ENCODE assay signal across 20 cellular contexts in the genomic region with DNA sequence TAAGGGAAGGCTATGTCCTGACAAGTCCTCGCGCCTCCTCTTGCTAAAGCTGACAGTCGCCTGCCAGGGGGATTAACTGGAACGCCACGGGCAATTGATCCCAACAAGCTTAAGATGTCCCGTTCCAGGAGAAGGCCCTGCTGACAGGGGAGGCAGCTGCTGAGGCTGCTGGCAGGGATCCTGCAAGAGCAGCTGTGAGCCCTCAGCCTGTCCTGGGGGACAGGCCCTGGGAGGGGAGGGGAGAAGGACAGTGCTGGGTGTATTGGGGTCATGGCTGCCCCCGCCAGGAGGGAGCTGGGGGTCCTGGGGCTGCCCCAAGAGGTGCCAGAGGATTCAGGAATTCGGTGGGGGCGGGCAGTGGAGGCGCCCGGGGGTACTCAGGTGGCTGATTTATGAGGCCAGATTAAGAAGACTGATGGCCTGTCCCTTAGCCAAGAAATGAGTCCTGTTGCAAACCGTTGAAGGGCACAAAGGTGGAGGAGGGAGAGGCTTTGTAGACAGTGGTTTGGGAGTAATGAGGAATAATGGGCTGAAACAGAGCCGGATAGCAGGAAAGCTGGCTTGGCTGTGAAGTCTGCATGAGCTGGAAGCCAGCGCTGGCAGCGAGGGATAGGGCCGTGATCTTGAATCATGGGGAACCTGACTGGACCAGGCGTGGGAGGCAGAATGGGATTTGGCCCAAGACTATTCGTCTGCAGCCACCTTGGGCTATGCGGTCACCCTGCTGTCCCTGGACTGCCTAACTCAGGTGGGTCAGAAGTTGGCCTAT.
DNase-seq lines count a peak whose midpoint lies in the region; ATAC-seq and TF ChIP-seq lines count a peak whose summit lies in the region.
"Had no signal": no experiment of that assay in that cellular context is flagged by ENCODE, and none has a peak within 500 bp of the region (broad histone marks: within the 10 kb centered on the region; RNA-seq: fewer than 3 reads in every experiment).

No MANE protein-coding gene starts in this region.

- no TSS peak for BruUV-seq in PC-9 (replicated peaks; lab: Mats Ljungman, UMichigan)

- peak overlapping the region; percentile 15 for H3K27ac Mint-ChIP-seq in neural progenitor cell
- H3K27ac Mint-ChIP-seq in naive thymus-derived CD8-positive, alpha-beta T cell, result no peak overlapping the region
- H3K27ac Mint-ChIP-seq: activated naive CD4-positive, alpha-beta T cell treated with anti-CD3 and anti-CD28 coated beads, Interleukin-2, amount 50 U/mL, for 24 hours; CD4-positive, CD25-positive, alpha-beta regulatory T cell had no signal

- H3K4me3 ChIP-seq in fibroblast of lung (replicated peaks in 1 of 4; ENCODE audit: control extremely low read depth in 1 of 4, insufficient read depth in 1 of 4, low read depth in 3 of 4, low read length in 4 of 4) (no peak overlapping the region), neural progenitor cell (no peak overlapping the region), PC-9 (no peak overlapping the region)
- H3K4me3 ChIP-seq: A549, GM12878, HAP-1, lower lobe of right lung, sigmoid colon had no signal

- peak overlapping the region; percentile 53 for H3K4me3 Mint-ChIP-seq in neural progenitor cell
- peak overlapping the region in 1 of 10 donors; percentile 39 for H3K4me3 Mint-ChIP-seq in naive thymus-derived CD8-positive, alpha-beta T cell
- H3K4me3 Mint-ChIP-seq: activated naive CD4-positive, alpha-beta T cell treated with anti-CD3 and anti-CD28 coated beads, Interleukin-2, amount 50 U/mL, for 24 hours; CD4-positive, CD25-positive, alpha-beta regulatory T cell; neural crest cell had no signal

- H3K27me3 ChIP-seq in fibroblast of lung (ENCODE audit: control insufficient read depth, insufficient read depth, low read length) (no peaks in the 10 kb centered on the region), neural progenitor cell (peaks cover 14% of the 10 kb centered on the region), PC-9 (ENCODE audit: insufficient read depth, low read depth) (peaks cover 70% of the 10 kb centered on the region)

- H3K9me3 ChIP-seq in fibroblast of lung (ENCODE audit: control insufficient read depth, insufficient read depth, low read depth, low read length) (no peaks in the 10 kb centered on the region), neural progenitor cell (ENCODE audit: low read depth) (no peaks in the 10 kb centered on the region), PC-9 (ENCODE audit: insufficient read depth, low read depth) (no peaks in the 10 kb centered on the region)
- H3K9me3 ChIP-seq: A549, HAP-1, lower lobe of right lung, sigmoid colon had no signal

- intact Hi-C loops in Right ventricle myocardium inferior (cut with DNase I), result no loop called here
- intact Hi-C loops in cardiac septum (cut with DNase I), result no loop called here
- intact Hi-C loops in PC-9 (cut with micrococcal nuclease; ENCODE audit: unreplicated experiment), result no loop called here

- H3K9me3 Mint-ChIP-seq in neural progenitor cell, result peaks cover 2% of the 10 kb centered on the region
- H3K9me3 Mint-ChIP-seq in naive thymus-derived CD8-positive, alpha-beta T cell, result no peaks in the 10 kb centered on the region
- H3K9me3 Mint-ChIP-seq: activated naive CD4-positive, alpha-beta T cell treated with anti-CD3 and anti-CD28 coated beads, Interleukin-2, amount 50 U/mL, for 24 hours; CD4-positive, CD25-positive, alpha-beta regulatory T cell; neural crest cell had no signal

- H3K4me1 Mint-ChIP-seq in neural progenitor cell, result peaks cover 51% of the 10 kb centered on the region
- H3K4me1 Mint-ChIP-seq in naive thymus-derived CD8-positive, alpha-beta T cell, result peaks cover 0 to 1% (median 0%) of the 10 kb centered on the region in 4 donors
- H3K4me1 Mint-ChIP-seq: activated naive CD4-positive, alpha-beta T cell treated with anti-CD3 and anti-CD28 coated beads, Interleukin-2, amount 50 U/mL, for 24 hours had no signal

- no peaks in the 10 kb centered on the region for H3K4me1 ChIP-seq in fibroblast of lung (ENCODE audit: control insufficient read depth, extremely low read depth, insufficient read depth, low read length)
- H3K4me1 ChIP-seq in neural progenitor cell, result peaks cover 53% of the 10 kb centered on the region
- H3K4me1 ChIP-seq in PC-9 (replicated peaks; ENCODE audit: insufficient read depth), result no peaks in the 10 kb centered on the region
- H3K4me1 ChIP-seq: A549, lower lobe of right lung, sigmoid colon had no signal

- no peaks in the 10 kb centered on the region for H3K36me3 ChIP-seq in fibroblast of lung (ENCODE audit: control insufficient read depth, insufficient read depth, low read length)
- H3K36me3 ChIP-seq in neural progenitor cell, result no peaks in the 10 kb centered on the region
- no peaks in the 10 kb centered on the region for H3K36me3 ChIP-seq in PC-9 (ENCODE audit: low read depth)
- H3K36me3 ChIP-seq: brain microvascular endothelial cell, HAP-1, lower lobe of right lung, sigmoid colon had no signal

- H2AFZ ChIP-seq in fibroblast of lung (ENCODE audit: low read length) (no peak overlapping the region), neural progenitor cell (replicated peaks) (no peak overlapping the region), PC-9 (no peak overlapping the region)

- peak; percentile 67 for DNase-seq in Right ventricle myocardium inferior (ENCODE audit: missing footprints)
- DNase-seq in cardiac septum (ENCODE audit: low spot score), result no peak
- DNase-seq in fibroblast of lung (ENCODE audit: low read depth in 2 of 2), result peak; percentile 18 to 61
- DNase-seq in neural progenitor cell (ENCODE audit: low spot score), result peak; percentile 79
- no peak for DNase-seq in PC-9
- DNase-seq in stimulated activated naive CD4-positive, alpha-beta T cell (lab: John Stamatoyannopoulos, UW), result no peak
- DNase-seq in RPMI8226, result no peak
- no peak for DNase-seq in naive thymus-derived CD8-positive, alpha-beta T cell
- DNase-seq: activated CD4-positive, alpha-beta T cell treated with anti-CD3 and anti-CD28 coated beads for 4 hours; brain microvascular endothelial cell; CD4-positive, CD25-positive, alpha-beta regulatory T cell; lower lobe of right lung; sigmoid colon; stimulated activated CD4-positive, alpha-beta T cell treated with anti-CD3 and anti-CD28 coated beads, Interleukin-4, amount 100 ng/mL, for 24 hours; T1000 had no signal

- H3K4me2 ChIP-seq in fibroblast of lung (ENCODE audit: extremely low read depth, insufficient read depth, low read length), result no peak overlapping the region
- H3K4me2 ChIP-seq in neural progenitor cell, result no peak overlapping the region
- H3K4me2 ChIP-seq in PC-9, result no peak overlapping the region
- H3K4me2 ChIP-seq: A549 had no signal

- ATAC-seq in Right ventricle myocardium inferior, result peak; percentile 91
- no peak for ATAC-seq in naive thymus-derived CD8-positive, alpha-beta T cell
- ATAC-seq: A549, GM12878 had no signal

- no peaks in the 10 kb centered on the region for H3K9me2 ChIP-seq in PC-9 (ENCODE audit: insufficient read depth)

- H3K9ac ChIP-seq in fibroblast of lung (ENCODE audit: insufficient read depth, low read length) (no peak overlapping the region), neural progenitor cell (no peak overlapping the region)

- no peak overlapping the region for H3K27ac ChIP-seq in fibroblast of lung (ENCODE audit: insufficient read depth, low read length)
- no peak overlapping the region for H3K27ac ChIP-seq in neural progenitor cell
- H3K27ac ChIP-seq in PC-9, result no peak overlapping the region
- H3K27ac ChIP-seq: A549, brain microvascular endothelial cell, lower lobe of right lung had no signal

- H3K36me3 Mint-ChIP-seq in neural progenitor cell, result no peaks in the 10 kb centered on the region
- H3K36me3 Mint-ChIP-seq in naive thymus-derived CD8-positive, alpha-beta T cell, result no peaks in the 10 kb centered on the region
- H3K36me3 Mint-ChIP-seq: activated naive CD4-positive, alpha-beta T cell treated with anti-CD3 and anti-CD28 coated beads, Interleukin-2, amount 50 U/mL, for 24 hours; CD4-positive, CD25-positive, alpha-beta regulatory T cell had no signal

- H3K79me2 ChIP-seq in fibroblast of lung (ENCODE audit: control insufficient read depth, insufficient read depth, low read length) (no peaks in the 10 kb centered on the region), neural progenitor cell (ENCODE audit: low read depth) (no peaks in the 10 kb centered on the region), PC-9 (ENCODE audit: low read depth) (no peaks in the 10 kb centered on the region)

- no peaks in the 10 kb centered on the region for H4K20me1 ChIP-seq in fibroblast of lung (ENCODE audit: control insufficient read depth, extremely low read depth, insufficient read depth, low read length)
- no peaks in the 10 kb centered on the region for H4K20me1 ChIP-seq in neural progenitor cell (ENCODE audit: low read depth)
- H4K20me1 ChIP-seq in PC-9 (ENCODE audit: insufficient read depth), result no peaks in the 10 kb centered on the region

- POLR2A ChIA-PET in PC-9 (lab: Charles Lee; ENCODE audit: unreplicated experiment), result no interaction called here
- POLR2A ChIA-PET in naive thymus-derived CD8-positive, alpha-beta T cell (lab: Charles Lee), result no interaction called here

- CTCF ChIA-PET in PC-9 (lab: Charles Lee), result no interaction called here

- H3F3A ChIP-seq in neural progenitor cell (ENCODE audit: low read depth), result peaks cover 8% of the 10 kb centered on the region
- H3F3A ChIP-seq in PC-9 (ENCODE audit: insufficient read depth, low read depth), result no peaks in the 10 kb centered on the region

- H3K27me3 Mint-ChIP-seq in neural progenitor cell (ENCODE audit: insufficient read depth, low read depth), result peaks cover 7% of the 10 kb centered on the region
- H3K27me3 Mint-ChIP-seq in naive thymus-derived CD8-positive, alpha-beta T cell, result peaks cover 0 to 2% (median 0%) of the 10 kb centered on the region in 5 donors
- H3K27me3 Mint-ChIP-seq: activated naive CD4-positive, alpha-beta T cell treated with anti-CD3 and anti-CD28 coated beads, Interleukin-2, amount 50 U/mL, for 24 hours; CD4-positive, CD25-positive, alpha-beta regulatory T cell had no signal

- TF ChIP-seq CTCF in fibroblast of lung (conservative IDR thresholded peaks at IDR 0.05 in 1 of 2, IDR thresholded peaks at IDR 0.05 in 1 of 2; ENCODE audit: low read depth in 1 of 2, low read length in 2 of 2) (no peak), neural progenitor cell (IDR thresholded peaks at IDR 0.05) (no peak), PC-9 (conservative IDR thresholded peaks at IDR 0.05) (no peak)

Comparison
In these comparisons a context has a peak if more than half of its experiments do, and no peak if none do; other contexts are left out.
1. DNase-seq: peak in Right ventricle myocardium inferior (single experiment), fibroblast of lung (2 of 2) and neural progenitor cell (single experiment); none in cardiac septum (single experiment), PC-9 (0 of 2), stimulated activated naive CD4-positive, alpha-beta T cell (0 of 6), RPMI8226 (single experiment) and naive thymus-derived CD8-positive, alpha-beta T cell (0 of 10).